ENCODE assay signal across 26 cellular contexts in the genomic region with DNA sequence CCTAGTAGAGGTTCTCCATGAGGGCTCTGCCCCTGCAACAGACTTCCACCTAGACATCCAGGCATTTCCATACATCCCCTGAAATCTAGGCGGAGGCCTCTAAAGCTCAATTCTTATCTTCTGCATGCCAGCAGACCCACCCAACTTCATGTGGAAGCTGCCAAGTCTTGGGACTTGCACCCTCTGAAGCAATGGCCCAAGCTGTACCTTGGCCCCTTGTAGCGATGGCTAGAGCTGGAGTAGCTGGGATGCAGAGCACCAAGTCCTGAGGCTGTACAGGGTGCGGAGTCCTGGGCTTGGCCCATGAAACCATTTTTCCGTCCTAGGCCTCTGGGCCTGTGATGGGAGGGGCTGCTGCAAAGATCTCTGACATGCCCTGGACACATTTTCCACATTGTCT.
"Had no signal": no experiment of that assay in that cellular context is flagged by ENCODE, and none has a peak within 500 bp of the region (broad histone marks: within the 10 kb centered on the region; RNA-seq: fewer than 3 reads in every experiment).

No MANE protein-coding gene starts in this region.

- H3K4me1 ChIP-seq: colonic mucosa, esophagus muscularis mucosa, gastrocnemius medialis, gastroesophageal sphincter, heart right ventricle had no signal

- H3K9me3 ChIP-seq: colonic mucosa, esophagus muscularis mucosa, esophagus squamous epithelium, gastrocnemius medialis, heart right ventricle had no signal

- H3K27ac ChIP-seq: colonic mucosa, coronary artery, dorsolateral prefrontal cortex, epithelial cell of prostate, esophagus muscularis mucosa, esophagus squamous epithelium, foreskin keratinocyte, gastrocnemius medialis, gastroesophageal sphincter, heart left ventricle, heart right ventricle had no signal

- H3K27me3 ChIP-seq: colonic mucosa, dorsolateral prefrontal cortex, esophagus muscularis mucosa, gastrocnemius medialis, gastroesophageal sphincter, heart left ventricle, heart right ventricle had no signal

- H3K4me3 ChIP-seq: colonic mucosa, coronary artery, dorsolateral prefrontal cortex, esophagus muscularis mucosa, esophagus squamous epithelium, gastrocnemius medialis, gastroesophageal sphincter, heart left ventricle, heart right ventricle had no signal

- FAIRE-seq: colon, endometrium, endothelial cell of umbilical vein, frontal cortex had no signal

- H3K36me3 ChIP-seq: colonic mucosa, esophagus muscularis mucosa, esophagus squamous epithelium, gastrocnemius medialis, gastroesophageal sphincter, heart left ventricle, heart right ventricle had no signal

- DNase-seq: colonic mucosa; cortex of kidney; dermis blood vessel endothelial cell; dorsolateral prefrontal cortex; effector CD4-positive, alpha-beta T cell; effector CD8-positive, alpha-beta T cell; effector memory CD4-positive, alpha-beta T cell; effector memory CD8-positive, alpha-beta T cell; endodermal cell; esophagus squamous epithelium; foreskin fibroblast; foreskin keratinocyte; foreskin melanocyte; gastrocnemius medialis; glutamatergic neuron; head of caudate nucleus; heart left ventricle; heart right ventricle had no signal
